9 cellular contexts compared by ENCODE assay signal in the genomic region with DNA sequence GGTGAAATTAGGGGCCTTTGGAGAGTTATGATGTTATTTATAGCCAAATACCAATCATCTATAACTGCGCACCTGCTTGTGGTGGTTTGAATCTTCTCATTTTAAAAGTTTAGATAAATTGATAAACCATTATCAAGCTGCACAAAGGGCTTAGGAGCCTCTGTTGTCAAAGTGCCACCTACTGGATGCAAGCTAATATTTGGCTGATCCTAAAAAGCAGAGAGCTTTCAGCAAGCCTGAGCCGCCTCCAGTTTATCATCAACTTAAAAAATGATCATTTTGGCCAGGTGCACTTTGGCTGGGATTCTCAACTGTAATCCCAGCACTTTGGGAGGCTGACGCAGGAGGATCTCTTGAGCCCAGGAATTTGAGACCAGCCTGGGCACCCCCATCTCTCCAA. TPM values are rescaled to one million over a fixed set of nuclear protein-coding genes. Genes with fewer than 3 reads are reported as not detected.
DNase-seq lines count a peak whose midpoint lies in the region; ATAC-seq and TF ChIP-seq lines count a peak whose summit lies in the region.
"Had no signal": no experiment of that assay in that cellular context is flagged by ENCODE, and none has a peak within 500 bp of the region (broad histone marks: within the 10 kb centered on the region; RNA-seq: fewer than 3 reads in every experiment).

No MANE protein-coding gene starts in this region.

- H3K4me1 Mint-ChIP-seq in neural crest cell (no peaks in the 10 kb centered on the region), mesothelial cell of epicardium (peaks cover 7% of the 10 kb centered on the region)

- H3K36me3 ChIP-seq in brain microvascular endothelial cell (replicated peaks): no peaks in the 10 kb centered on the region

- H3K9me3 Mint-ChIP-seq in neural crest cell (no peaks in the 10 kb centered on the region), mesothelial cell of epicardium (no peaks in the 10 kb centered on the region)

- TF ChIP-seq CTCF in LNCaP clone FGC (IDR thresholded peaks at IDR 0.05; ENCODE audit: control insufficient read depth, extremely low read depth, insufficient read depth) (peak; percentile 48), brain microvascular endothelial cell (IDR thresholded peaks at IDR 0.05; ENCODE audit: low read depth, low read length, missing control alignments) (peak; percentile 64), neural crest cell (conservative IDR thresholded peaks at IDR 0.05) (peak; percentile 30), mesothelial cell of epicardium (IDR thresholded peaks at IDR 0.05; ENCODE audit: unreplicated experiment) (no peak)

- H3K27me3 Mint-ChIP-seq in neural crest cell (ENCODE audit: low read depth): peaks cover 14% of the 10 kb centered on the region
- H3K27me3 Mint-ChIP-seq in mesothelial cell of epicardium (ENCODE audit: low read depth): peaks cover 2% of the 10 kb centered on the region

- H3K36me3 Mint-ChIP-seq in neural crest cell (ENCODE audit: low read depth) (no peaks in the 10 kb centered on the region), mesothelial cell of epicardium (no peaks in the 10 kb centered on the region)

- H3K4me3 ChIP-seq in LNCaP clone FGC (ENCODE audit: low read depth, low read length) (no peak overlapping the region), brain microvascular endothelial cell (ENCODE audit: low read depth, low read length) (no peak overlapping the region)
- H3K4me3 ChIP-seq: lung had no signal

- in situ Hi-C loops in G401 (cut with HindIII; ENCODE audit: low sequenced_read_pairs): no loop called here
- in situ Hi-C loops in brain microvascular endothelial cell (cut with HindIII; ENCODE audit: low pct_ligation_motif_present, low sequenced_read_pairs): no loop called here

- H3K27ac Mint-ChIP-seq in neural crest cell (ENCODE audit: unreplicated experiment) (no peak overlapping the region), mesothelial cell of epicardium (no peak overlapping the region)

- peak; percentile 57 for DNase-seq in G401 (ENCODE audit: low spot score)
- peak; percentile 17 for DNase-seq in LNCaP clone FGC (ENCODE audit: low read depth)
- DNase-seq in brain microvascular endothelial cell: no peak
- no peak for DNase-seq in neural crest cell (ENCODE audit: low read depth, low spot score)
- no peak for DNase-seq in mesothelial cell of epicardium (ENCODE audit: low spot score in 2 of 2, unreplicated experiment in 2 of 2)
- no peak for DNase-seq in activated T-cell treated with anti-CD3 and anti-CD28 coated beads for 4 hours
- DNase-seq: NCI-H1105 treated with DMSO at 0.1 percent for 48 hours had no signal

- H3K27ac ChIP-seq in brain microvascular endothelial cell: no peak overlapping the region

- H3K27me3 ChIP-seq in brain microvascular endothelial cell (replicated peaks): no peaks in the 10 kb centered on the region

- no peak for ATAC-seq in GM19351 (IDR thresholded peaks at IDR 0.05; ENCODE audit: unreplicated experiment)

- H3K4me3 Mint-ChIP-seq in neural crest cell: no peak overlapping the region
- H3K4me3 Mint-ChIP-seq in mesothelial cell of epicardium: no peak overlapping the region

RNA-seq across cellular contexts. Expression of gene ATXN1, which starts 58.5 kb away (rescaled TPM):
- under 0.01 TPM in 2 replicates for total RNA-seq in G401 (2014; rRNA removed; shearing (Covaris generic))
- 2.1 and 3.9 TPM in 2 replicates for total RNA-seq in neural crest cell
- 54.6 to 62.9 TPM (median 59.5 TPM) in 3 replicates for total RNA-seq in mesothelial cell of epicardium

Comparison
In these comparisons a context has a peak if more than half of its experiments do, and no peak if none do; other contexts are left out.
1. DNase-seq: peak in G401 (single experiment) and LNCaP clone FGC (single experiment); none in brain microvascular endothelial cell (single experiment), neural crest cell (single experiment), mesothelial cell of epicardium (0 of 2) and activated T-cell treated with anti-CD3 and anti-CD28 coated beads for 4 hours (single experiment).
2. RNA of gene ATXN1, which starts 58.5 kb away (total RNA-seq): 54.6 to 62.9 TPM in mesothelial cell of epicardium; 2.1 to 3.9 TPM in neural crest cell and under 0.01 TPM in G401; every median in the first group is over 10 times any median in the second.